ENCODE assay signal across 1 cellular context in the genomic region with DNA sequence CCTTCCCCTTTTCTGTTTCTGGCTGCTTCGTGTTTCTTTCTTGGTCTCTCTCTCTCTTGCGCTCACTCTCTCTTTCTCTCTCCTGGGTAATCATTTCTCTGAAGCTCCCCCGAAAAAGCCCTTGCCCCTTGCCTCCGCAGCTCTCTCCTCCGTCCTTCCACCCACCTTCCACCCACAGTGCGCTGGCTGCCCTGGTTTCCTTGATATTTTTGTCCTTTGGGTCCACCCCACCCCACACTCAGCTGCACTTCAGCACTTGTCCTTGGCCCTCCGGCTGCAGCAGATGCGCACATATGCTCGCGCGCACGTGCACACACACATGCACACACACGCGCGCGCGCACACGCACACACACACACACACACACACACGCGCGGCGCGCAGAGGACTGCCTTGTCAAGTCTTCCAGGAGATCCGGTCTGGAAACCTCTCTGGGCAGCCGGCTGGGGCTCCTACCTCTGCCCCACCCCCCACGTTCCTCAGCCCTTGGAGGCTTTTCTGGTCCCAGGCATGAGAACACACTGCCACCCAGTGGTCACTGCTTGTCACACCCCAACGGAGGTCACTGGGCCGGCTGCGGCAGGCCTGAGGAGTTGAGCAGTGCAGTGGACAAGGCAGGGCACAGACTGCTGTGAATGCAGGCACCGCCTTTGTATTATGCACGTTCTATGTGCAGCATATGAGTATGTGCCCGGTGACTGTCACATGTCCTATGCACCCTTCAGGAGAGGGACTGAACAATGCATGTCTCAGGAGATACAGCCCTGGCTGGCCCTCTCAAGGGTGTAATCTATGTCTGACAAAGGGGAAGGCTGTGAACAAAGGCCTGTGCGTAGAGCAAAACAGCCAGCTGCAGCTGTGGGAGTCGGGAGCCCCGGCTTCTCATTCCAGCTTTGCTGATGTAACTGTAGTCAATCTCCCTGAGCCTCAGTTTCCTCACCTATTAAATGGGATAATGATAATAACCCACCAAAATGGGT.
TF ChIP-seq lines count a peak whose summit lies in the region.

No MANE protein-coding gene starts in this region.

TF ChIP-seq in GM12878, 131 proteins besides CTCF, POLR2A, EP300 and RAD21 (continues in another document):
- TF ChIP-seq, protein P1, sequence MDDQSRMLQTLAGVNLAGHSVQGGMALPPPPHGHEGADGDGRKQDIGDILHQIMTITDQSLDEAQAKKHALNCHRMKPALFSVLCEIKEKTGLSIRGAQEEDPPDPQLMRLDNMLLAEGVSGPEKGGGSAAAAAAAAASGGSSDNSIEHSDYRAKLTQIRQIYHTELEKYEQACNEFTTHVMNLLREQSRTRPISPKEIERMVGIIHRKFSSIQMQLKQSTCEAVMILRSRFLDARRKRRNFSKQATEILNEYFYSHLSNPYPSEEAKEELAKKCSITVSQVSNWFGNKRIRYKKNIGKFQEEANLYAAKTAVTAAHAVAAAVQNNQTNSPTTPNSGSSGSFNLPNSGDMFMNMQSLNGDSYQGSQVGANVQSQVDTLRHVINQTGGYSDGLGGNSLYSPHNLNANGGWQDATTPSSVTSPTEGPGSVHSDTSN (IDR thresholded peaks at IDR 0.05; ENCODE audit: insufficient replicate concordance, low read depth, low read length), result no peak
- TF ChIP-seq, protein P2, sequence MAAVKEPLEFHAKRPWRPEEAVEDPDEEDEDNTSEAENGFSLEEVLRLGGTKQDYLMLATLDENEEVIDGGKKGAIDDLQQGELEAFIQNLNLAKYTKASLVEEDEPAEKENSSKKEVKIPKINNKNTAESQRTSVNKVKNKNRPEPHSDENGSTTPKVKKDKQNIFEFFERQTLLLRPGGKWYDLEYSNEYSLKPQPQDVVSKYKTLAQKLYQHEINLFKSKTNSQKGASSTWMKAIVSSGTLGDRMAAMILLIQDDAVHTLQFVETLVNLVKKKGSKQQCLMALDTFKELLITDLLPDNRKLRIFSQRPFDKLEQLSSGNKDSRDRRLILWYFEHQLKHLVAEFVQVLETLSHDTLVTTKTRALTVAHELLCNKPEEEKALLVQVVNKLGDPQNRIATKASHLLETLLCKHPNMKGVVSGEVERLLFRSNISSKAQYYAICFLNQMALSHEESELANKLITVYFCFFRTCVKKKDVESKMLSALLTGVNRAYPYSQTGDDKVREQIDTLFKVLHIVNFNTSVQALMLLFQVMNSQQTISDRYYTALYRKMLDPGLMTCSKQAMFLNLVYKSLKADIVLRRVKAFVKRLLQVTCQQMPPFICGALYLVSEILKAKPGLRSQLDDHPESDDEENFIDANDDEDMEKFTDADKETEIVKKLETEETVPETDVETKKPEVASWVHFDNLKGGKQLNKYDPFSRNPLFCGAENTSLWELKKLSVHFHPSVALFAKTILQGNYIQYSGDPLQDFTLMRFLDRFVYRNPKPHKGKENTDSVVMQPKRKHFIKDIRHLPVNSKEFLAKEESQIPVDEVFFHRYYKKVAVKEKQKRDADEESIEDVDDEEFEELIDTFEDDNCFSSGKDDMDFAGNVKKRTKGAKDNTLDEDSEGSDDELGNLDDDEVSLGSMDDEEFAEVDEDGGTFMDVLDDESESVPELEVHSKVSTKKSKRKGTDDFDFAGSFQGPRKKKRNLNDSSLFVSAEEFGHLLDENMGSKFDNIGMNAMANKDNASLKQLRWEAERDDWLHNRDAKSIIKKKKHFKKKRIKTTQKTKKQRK (IDR thresholded peaks at IDR 0.05; ENCODE audit: low read depth, low read length), result no peak
- TF ChIP-seq GABPA (IDR thresholded peaks at IDR 0.05; ENCODE audit: low read depth) (no peak), ZZZ3 (IDR thresholded peaks at IDR 0.05; ENCODE audit: control insufficient read depth, insufficient read length, low read depth) (no peak), ZNF274 (IDR thresholded peaks at IDR 0.05; ENCODE audit: insufficient read depth, insufficient read length) (no peak), CHD2 (IDR thresholded peaks at IDR 0.05; ENCODE audit: borderline replicate concordance, low read depth, low read length) (peak; percentile 91), EZH2 (IDR thresholded peaks at IDR 0.05; ENCODE audit: borderline replicate concordance, control insufficient read depth, low read depth, low read length) (no peak), HDGF (IDR thresholded peaks at IDR 0.05) (peak; percentile 99), IKZF2 (IDR thresholded peaks at IDR 0.05) (peak; percentile 85 to 89), ZBED1 (IDR thresholded peaks at IDR 0.05; ENCODE audit: borderline replicate concordance) (no peak), IKZF1 (conservative IDR thresholded peaks at IDR 0.05) (peak; percentile 90), ZNF207 (IDR thresholded peaks at IDR 0.05; ENCODE audit: borderline replicate concordance) (peak; percentile 82), SP1 (IDR thresholded peaks at IDR 0.05; ENCODE audit: low read depth, low read length) (no peak), YBX1 (IDR thresholded peaks at IDR 0.05) (no peak), KAT2A (conservative IDR thresholded peaks at IDR 0.05; ENCODE audit: control insufficient read depth, low read depth, low read length) (no peak), SUZ12 (IDR thresholded peaks at IDR 0.05; ENCODE audit: unreplicated experiment) (no peak), YY1 (IDR thresholded peaks at IDR 0.05; ENCODE audit: low read depth, low read length) (peak; percentile 69), KDM1A (IDR thresholded peaks at IDR 0.05; ENCODE audit: borderline replicate concordance) (no peak), ZSCAN29 (IDR thresholded peaks at IDR 0.05) (no peak), BMI1 (IDR thresholded peaks at IDR 0.05; ENCODE audit: borderline replicate concordance) (no peak), MYC (IDR thresholded peaks at IDR 0.05; ENCODE audit: insufficient read depth, insufficient read length, insufficient replicate concordance, low read length, severe bottlenecking) (peak; percentile 78), RUNX3 (IDR thresholded peaks at IDR 0.05; ENCODE audit: low read length) (peak; percentile 34; the same call in 1 of the 2 replicates)
- TF ChIP-seq, protein P3, sequence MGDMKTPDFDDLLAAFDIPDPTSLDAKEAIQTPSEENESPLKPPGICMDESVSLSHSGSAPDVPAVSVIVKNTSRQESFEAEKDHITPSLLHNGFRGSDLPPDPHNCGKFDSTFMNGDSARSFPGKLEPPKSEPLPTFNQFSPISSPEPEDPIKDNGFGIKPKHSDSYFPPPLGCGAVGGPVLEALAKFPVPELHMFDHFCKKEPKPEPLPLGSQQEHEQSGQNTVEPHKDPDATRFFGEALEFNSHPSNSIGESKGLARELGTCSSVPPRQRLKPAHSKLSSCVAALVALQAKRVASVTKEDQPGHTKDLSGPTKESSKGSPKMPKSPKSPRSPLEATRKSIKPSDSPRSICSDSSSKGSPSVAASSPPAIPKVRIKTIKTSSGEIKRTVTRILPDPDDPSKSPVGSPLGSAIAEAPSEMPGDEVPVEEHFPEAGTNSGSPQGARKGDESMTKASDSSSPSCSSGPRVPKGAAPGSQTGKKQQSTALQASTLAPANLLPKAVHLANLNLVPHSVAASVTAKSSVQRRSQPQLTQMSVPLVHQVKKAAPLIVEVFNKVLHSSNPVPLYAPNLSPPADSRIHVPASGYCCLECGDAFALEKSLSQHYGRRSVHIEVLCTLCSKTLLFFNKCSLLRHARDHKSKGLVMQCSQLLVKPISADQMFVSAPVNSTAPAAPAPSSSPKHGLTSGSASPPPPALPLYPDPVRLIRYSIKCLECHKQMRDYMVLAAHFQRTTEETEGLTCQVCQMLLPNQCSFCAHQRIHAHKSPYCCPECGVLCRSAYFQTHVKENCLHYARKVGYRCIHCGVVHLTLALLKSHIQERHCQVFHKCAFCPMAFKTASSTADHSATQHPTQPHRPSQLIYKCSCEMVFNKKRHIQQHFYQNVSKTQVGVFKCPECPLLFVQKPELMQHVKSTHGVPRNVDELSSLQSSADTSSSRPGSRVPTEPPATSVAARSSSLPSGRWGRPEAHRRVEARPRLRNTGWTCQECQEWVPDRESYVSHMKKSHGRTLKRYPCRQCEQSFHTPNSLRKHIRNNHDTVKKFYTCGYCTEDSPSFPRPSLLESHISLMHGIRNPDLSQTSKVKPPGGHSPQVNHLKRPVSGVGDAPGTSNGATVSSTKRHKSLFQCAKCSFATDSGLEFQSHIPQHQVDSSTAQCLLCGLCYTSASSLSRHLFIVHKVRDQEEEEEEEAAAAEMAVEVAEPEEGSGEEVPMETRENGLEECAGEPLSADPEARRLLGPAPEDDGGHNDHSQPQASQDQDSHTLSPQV (IDR thresholded peaks at IDR 0.05), result peak; percentile 74; the same call in 1 of the 2 replicates
- TF ChIP-seq, protein P4, sequence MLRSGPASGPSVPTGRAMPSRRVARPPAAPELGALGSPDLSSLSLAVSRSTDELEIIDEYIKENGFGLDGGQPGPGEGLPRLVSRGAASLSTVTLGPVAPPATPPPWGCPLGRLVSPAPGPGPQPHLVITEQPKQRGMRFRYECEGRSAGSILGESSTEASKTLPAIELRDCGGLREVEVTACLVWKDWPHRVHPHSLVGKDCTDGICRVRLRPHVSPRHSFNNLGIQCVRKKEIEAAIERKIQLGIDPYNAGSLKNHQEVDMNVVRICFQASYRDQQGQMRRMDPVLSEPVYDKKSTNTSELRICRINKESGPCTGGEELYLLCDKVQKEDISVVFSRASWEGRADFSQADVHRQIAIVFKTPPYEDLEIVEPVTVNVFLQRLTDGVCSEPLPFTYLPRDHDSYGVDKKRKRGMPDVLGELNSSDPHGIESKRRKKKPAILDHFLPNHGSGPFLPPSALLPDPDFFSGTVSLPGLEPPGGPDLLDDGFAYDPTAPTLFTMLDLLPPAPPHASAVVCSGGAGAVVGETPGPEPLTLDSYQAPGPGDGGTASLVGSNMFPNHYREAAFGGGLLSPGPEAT (IDR thresholded peaks at IDR 0.05; ENCODE audit: low read depth), result peak; percentile 61; the same call in 1 of the 2 replicates
- TF ChIP-seq, protein P5, sequence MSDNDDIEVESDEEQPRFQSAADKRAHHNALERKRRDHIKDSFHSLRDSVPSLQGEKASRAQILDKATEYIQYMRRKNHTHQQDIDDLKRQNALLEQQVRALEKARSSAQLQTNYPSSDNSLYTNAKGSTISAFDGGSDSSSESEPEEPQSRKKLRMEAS (IDR thresholded peaks at IDR 0.05; ENCODE audit: low read depth, low read length), result peak; percentile 59
- TF ChIP-seq, protein P6, sequence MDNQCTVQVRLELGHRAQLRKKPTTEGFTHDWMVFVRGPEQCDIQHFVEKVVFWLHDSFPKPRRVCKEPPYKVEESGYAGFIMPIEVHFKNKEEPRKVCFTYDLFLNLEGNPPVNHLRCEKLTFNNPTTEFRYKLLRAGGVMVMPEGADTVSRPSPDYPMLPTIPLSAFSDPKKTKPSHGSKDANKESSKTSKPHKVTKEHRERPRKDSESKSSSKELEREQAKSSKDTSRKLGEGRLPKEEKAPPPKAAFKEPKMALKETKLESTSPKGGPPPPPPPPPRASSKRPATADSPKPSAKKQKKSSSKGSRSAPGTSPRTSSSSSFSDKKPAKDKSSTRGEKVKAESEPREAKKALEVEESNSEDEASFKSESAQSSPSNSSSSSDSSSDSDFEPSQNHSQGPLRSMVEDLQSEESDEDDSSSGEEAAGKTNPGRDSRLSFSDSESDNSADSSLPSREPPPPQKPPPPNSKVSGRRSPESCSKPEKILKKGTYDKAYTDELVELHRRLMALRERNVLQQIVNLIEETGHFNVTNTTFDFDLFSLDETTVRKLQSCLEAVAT (IDR thresholded peaks at IDR 0.05), result peak; percentile 87
- TF ChIP-seq, protein P7, sequence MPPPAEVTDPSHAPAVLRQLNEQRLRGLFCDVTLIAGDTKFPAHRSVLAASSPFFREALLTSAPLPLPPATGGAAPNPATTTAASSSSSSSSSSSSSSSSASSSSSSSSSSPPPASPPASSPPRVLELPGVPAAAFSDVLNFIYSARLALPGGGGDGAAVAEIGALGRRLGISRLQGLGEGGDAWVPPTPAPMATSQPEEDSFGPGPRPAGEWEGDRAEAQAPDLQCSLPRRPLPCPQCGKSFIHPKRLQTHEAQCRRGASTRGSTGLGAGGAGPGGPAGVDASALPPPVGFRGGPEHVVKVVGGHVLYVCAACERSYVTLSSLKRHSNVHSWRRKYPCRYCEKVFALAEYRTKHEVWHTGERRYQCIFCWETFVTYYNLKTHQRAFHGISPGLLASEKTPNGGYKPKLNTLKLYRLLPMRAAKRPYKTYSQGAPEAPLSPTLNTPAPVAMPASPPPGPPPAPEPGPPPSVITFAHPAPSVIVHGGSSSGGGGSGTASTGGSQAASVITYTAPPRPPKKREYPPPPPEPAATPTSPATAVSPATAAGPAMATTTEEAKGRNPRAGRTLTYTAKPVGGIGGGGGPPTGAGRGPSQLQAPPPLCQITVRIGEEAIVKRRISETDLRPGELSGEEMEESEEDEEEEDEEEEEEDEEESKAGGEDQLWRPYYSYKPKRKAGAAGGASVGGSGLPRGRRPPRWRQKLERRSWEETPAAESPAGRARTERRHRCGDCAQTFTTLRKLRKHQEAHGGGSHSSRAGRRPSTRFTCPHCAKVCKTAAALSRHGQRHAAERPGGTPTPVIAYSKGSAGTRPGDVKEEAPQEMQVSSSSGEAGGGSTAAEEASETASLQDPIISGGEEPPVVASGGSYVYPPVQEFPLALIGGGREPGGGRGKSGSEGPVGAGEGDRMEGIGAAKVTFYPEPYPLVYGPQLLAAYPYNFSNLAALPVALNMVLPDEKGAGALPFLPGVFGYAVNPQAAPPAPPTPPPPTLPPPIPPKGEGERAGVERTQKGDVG (CRISPR knock-in tag; IDR thresholded peaks at IDR 0.05), result no peak
- TF ChIP-seq, protein P8, sequence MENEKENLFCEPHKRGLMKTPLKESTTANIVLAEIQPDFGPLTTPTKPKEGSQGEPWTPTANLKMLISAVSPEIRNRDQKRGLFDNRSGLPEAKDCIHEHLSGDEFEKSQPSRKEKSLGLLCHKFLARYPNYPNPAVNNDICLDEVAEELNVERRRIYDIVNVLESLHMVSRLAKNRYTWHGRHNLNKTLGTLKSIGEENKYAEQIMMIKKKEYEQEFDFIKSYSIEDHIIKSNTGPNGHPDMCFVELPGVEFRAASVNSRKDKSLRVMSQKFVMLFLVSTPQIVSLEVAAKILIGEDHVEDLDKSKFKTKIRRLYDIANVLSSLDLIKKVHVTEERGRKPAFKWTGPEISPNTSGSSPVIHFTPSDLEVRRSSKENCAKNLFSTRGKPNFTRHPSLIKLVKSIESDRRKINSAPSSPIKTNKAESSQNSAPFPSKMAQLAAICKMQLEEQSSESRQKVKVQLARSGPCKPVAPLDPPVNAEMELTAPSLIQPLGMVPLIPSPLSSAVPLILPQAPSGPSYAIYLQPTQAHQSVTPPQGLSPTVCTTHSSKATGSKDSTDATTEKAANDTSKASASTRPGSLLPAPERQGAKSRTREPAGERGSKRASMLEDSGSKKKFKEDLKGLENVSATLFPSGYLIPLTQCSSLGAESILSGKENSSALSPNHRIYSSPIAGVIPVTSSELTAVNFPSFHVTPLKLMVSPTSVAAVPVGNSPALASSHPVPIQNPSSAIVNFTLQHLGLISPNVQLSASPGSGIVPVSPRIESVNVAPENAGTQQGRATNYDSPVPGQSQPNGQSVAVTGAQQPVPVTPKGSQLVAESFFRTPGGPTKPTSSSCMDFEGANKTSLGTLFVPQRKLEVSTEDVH (IDR thresholded peaks at IDR 0.05; ENCODE audit: low read depth, partially characterized antibody), result no peak
- TF ChIP-seq, protein P9, sequence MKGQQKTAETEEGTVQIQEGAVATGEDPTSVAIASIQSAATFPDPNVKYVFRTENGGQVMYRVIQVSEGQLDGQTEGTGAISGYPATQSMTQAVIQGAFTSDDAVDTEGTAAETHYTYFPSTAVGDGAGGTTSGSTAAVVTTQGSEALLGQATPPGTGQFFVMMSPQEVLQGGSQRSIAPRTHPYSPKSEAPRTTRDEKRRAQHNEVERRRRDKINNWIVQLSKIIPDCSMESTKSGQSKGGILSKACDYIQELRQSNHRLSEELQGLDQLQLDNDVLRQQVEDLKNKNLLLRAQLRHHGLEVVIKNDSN (IDR thresholded peaks at IDR 0.05; ENCODE audit: borderline replicate concordance, extremely low read length, insufficient read depth, low read depth, low read length), result no peak
